ENCODE assay signal across 27 cellular contexts in the genomic region with DNA sequence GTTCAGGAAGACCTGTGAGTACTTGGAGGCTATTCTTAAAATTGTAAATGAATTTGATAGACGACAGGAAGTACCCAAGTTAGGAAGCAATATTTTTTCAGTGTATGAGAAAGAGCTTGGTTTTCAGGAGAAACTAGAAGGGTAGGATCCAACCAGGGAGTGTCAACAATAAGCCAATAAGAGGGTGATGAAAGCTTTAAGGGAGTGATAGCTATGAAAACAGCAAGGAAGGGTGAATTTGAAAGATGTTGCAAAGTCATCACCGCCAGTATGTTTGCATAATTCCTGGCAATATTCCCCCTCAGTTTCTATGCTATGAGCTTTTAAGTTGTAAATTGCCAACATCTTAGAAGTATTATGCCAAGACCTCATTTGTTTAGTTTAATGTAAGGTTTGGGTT. TPM values are rescaled to one million over a fixed set of nuclear protein-coding genes. Genes with fewer than 3 reads are reported as not detected.
DNase-seq lines count a peak whose midpoint lies in the region; TF ChIP-seq lines count a peak whose summit lies in the region.
"Had no signal": no experiment of that assay in that cellular context is flagged by ENCODE, and none has a peak within 500 bp of the region (broad histone marks: within the 10 kb centered on the region; RNA-seq: fewer than 3 reads in every experiment).

No MANE protein-coding gene starts in this region.

- no peak for TF ChIP-seq CTCF in fibroblast of mammary gland (conservative IDR thresholded peaks at IDR 0.05; ENCODE audit: control insufficient read depth, insufficient read depth, low read depth, low read length)
- no peak for TF ChIP-seq CTCF in GM10248 (IDR thresholded peaks at IDR 0.05; ENCODE audit: control extremely low read depth, extremely low read depth, low read depth, missing control alignments)

- no peak overlapping the region for H3K4me3 ChIP-seq in GM23248
- H3K4me3 ChIP-seq in adipocyte (ENCODE audit: low read length): no peak overlapping the region
- no peak overlapping the region for H3K4me3 ChIP-seq in fibroblast of mammary gland (ENCODE audit: control insufficient read depth, low read depth, low read length)
- no peak overlapping the region for H3K4me3 ChIP-seq in SJCRH30
- H3K4me3 ChIP-seq: BLaER1, left lung, pancreas, upper lobe of left lung had no signal

- 0 out of 2 replicates have a peak, but pooled peaks cover 3% of the 10 kb centered on the region for H3K4me1 ChIP-seq in GM23248 (ENCODE audit: insufficient read depth)
- peaks cover 11% of the 10 kb centered on the region for H3K4me1 ChIP-seq in adipocyte (ENCODE audit: control insufficient read depth, insufficient read depth, low read length)
- no peaks in the 10 kb centered on the region for H3K4me1 ChIP-seq in SJCRH30
- H3K4me1 ChIP-seq: left lung, upper lobe of left lung had no signal

- H3K27ac ChIP-seq in GM23248: no peak overlapping the region
- H3K27ac ChIP-seq in SJCRH30: no peak overlapping the region
- H3K27ac ChIP-seq: BLaER1, left lung, pancreas, upper lobe of left lung had no signal

- H3K9me3 ChIP-seq in GM23248 (ENCODE audit: low read depth) (no peaks in the 10 kb centered on the region), adipocyte (ENCODE audit: control insufficient read depth, low read length) (no peaks in the 10 kb centered on the region), SJCRH30 (replicated peaks) (no peaks in the 10 kb centered on the region)
- H3K9me3 ChIP-seq: BLaER1, left lung, pancreas, upper lobe of left lung had no signal

- H3K36me3 ChIP-seq in GM23248 (ENCODE audit: low read depth): no peaks in the 10 kb centered on the region
- H3K36me3 ChIP-seq in adipocyte (ENCODE audit: control insufficient read depth, insufficient read depth, low read length, severe bottlenecking): no peaks in the 10 kb centered on the region
- H3K36me3 ChIP-seq in SJCRH30: no peaks in the 10 kb centered on the region
- H3K36me3 ChIP-seq: BLaER1, left lung, pancreas, upper lobe of left lung had no signal

- POLR2A ChIA-PET in GM10248 (lab: Yijun Ruan, JAX): no interaction called here

- no peaks in the 10 kb centered on the region for H3K9me2 ChIP-seq in GM23248 (ENCODE audit: insufficient read depth)

- no peaks in the 10 kb centered on the region for H3F3A ChIP-seq in GM23248 (ENCODE audit: insufficient read depth)

- CTCF ChIA-PET in GM10248 (lab: Yijun Ruan, JAX): interaction anchor here (0.7 to 2.4 kb wide), 9 partner anchors 13 to 768 kb away, joined by 3 to 15 read pairs (median 3); partner anchors contain the start of genes FAM162A and POLQ

- H3K27me3 ChIP-seq in GM23248 (replicated peaks; ENCODE audit: insufficient read depth): peaks cover 3% of the 10 kb centered on the region; the same call in 1 of the 2 replicates
- H3K27me3 ChIP-seq in adipocyte (replicated peaks; ENCODE audit: control insufficient read depth, insufficient read depth, low read length): peaks cover 10% of the 10 kb centered on the region
- H3K27me3 ChIP-seq in SJCRH30: peaks cover under 1% of the 10 kb centered on the region; the same call in 1 of the 2 replicates
- H3K27me3 ChIP-seq: BLaER1, left lung, pancreas, upper lobe of left lung had no signal

- no peak overlapping the region for H2AFZ ChIP-seq in GM23248

- no peak overlapping the region for H3K4me2 ChIP-seq in GM23248 (ENCODE audit: unreplicated experiment)
- H3K4me2 ChIP-seq: BLaER1 had no signal

- WGBS in GM23248 (ENCODE audit: low coverage in 1 of 2, low lambda C conversion rate in 2 of 2, missing lambda C conversion rate in 2 of 2), 2 experiments: 51 to 53% methylated on average over 2 of the region's 2 CpGs

- peak; percentile 70 to 72 for DNase-seq in AML-193 (lab: John Stamatoyannopoulos, UW)
- DNase-seq in GM23248: peak; percentile 21
- peak; percentile 8 for DNase-seq in adipocyte (ENCODE audit: low read depth)
- peak; percentile 12 for DNase-seq in fibroblast of mammary gland (ENCODE audit: low read depth)
- no peak for DNase-seq in GM10248 (ENCODE audit: extremely low spot score)
- no peak for DNase-seq in HPDE6-E6E7 (ENCODE audit: extremely low spot score)
- DNase-seq in GOT3 (lab: John Stamatoyannopoulos, UW): no peak
- no peak for DNase-seq in SJCRH30
- DNase-seq: activated naive CD4-positive, alpha-beta T cell; cerebellar nuclear complex; DMS153; glutamatergic neuron; IMR-90; left lung; mesenchymal stem cell; NCI-H1417; NCI-H2029 treated with DMSO at 0.1 percent for 48 hours; NCI-H526 treated with DMSO at 0.1 percent for 48 hours; pancreas; SHP77; stimulated activated naive B cell treated with anti-CD40 and anti-IgM and Interleukin-4, amounts not matched to agents 10 μg/mL and 1 μg/mL and 100 μg/mL, for 72 hours; substantia nigra; upper lobe of left lung had no signal

- H3K9ac ChIP-seq in GM23248 (no peak overlapping the region), adipocyte (ENCODE audit: low read length) (no peak overlapping the region)
- H3K9ac ChIP-seq: BLaER1 had no signal

- in situ Hi-C loops in GM23248 (cut with MboI): no loop called here

- no peaks in the 10 kb centered on the region for H3K79me2 ChIP-seq in GM23248 (ENCODE audit: insufficient read depth)

- no peaks in the 10 kb centered on the region for H4K20me1 ChIP-seq in GM23248 (ENCODE audit: insufficient read depth)
- H4K20me1 ChIP-seq: BLaER1 had no signal

RNA-seq across cellular contexts. Expression of gene CSTA, which starts 11.8 kb away (rescaled TPM):
- total RNA-seq in GM23248 (2014; rRNA removed; shearing (Covaris generic)): 1.8 and 2.0 TPM in 2 replicates
- polyA plus RNA-seq in GM23248 (2016; fragmentation: Nextera tagmentation; extraction: Ambion mirVana): 5.3 and 5.8 TPM in 2 replicates
- total RNA-seq in SJCRH30 (2014; rRNA removed; shearing (Covaris generic)): not detected in 2 replicates
- total RNA-seq: dermis microvascular lymphatic vessel endothelial cell, IMR-90, renal cortical epithelial cell had no signal
- polyA plus RNA-seq: neural cell had no signal

Comparison
In these comparisons a context has a peak if more than half of its experiments do, and no peak if none do; other contexts are left out.
1. DNase-seq: peak in AML-193 (2 of 2), GM23248 (single experiment), adipocyte (single experiment) and fibroblast of mammary gland (single experiment); none in GM10248 (single experiment), HPDE6-E6E7 (single experiment), GOT3 (single experiment) and SJCRH30 (0 of 2).